8 cellular contexts compared by ENCODE assay signal in the genomic region with DNA sequence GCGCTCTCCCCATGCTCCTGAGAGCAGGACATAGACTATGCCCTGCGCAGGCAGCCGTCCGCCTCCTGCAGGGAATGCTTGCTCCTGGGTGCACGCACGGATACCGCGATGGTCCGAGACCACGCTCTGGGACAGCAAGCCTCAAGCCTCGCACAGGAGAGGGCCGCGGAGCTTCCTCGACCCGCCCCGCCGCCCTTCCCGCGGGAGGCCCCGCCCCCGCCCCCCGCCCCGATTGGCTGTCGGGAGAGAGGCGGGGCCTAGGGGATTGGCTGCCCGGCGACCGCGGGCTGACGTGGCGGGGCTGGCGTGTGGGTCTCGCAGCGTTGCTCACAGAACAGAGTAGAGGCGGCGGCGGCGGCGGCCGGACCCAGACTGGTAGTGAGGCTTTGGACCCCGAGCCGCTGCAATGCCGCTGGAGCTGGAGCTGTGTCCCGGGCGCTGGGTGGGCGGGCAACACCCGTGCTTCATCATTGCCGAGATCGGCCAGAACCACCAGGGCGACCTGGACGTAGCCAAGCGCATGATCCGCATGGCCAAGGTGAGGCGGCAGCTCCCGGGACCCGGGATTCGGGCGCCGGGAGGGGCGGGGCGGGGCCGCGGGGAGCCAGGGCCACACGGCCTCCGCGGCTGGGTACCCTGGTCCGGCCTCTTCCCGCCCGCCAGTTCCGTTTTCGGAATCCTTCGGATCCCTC. TPM values are rescaled to one million over a fixed set of nuclear protein-coding genes. Genes with fewer than 3 reads are reported as not detected.
A peak's percentile ranks its signal among the peaks of the same experiment; 100 is the strongest.
DNase-seq lines count a peak whose midpoint lies in the region; ATAC-seq, FAIRE-seq and TF ChIP-seq lines count a peak whose summit lies in the region.

TSS of gene NANS (plus strand) at position 330 of the 692 bp plus-strand sequence. CDS start at position 407, 77 bp downstream.

- H3K27ac Mint-ChIP-seq in T-helper 2 cell treated with Interferon-gamma antibody and Interleukin-4, amounts not matched to agents 5 μg/mL and 100 μg/mL, for 36 hours = peak within 1 kb of the TSS; percentile 97

- H3K27me3 ChIP-seq in ascending aorta (no peaks in the 10 kb centered on the region), right cardiac atrium (ENCODE audit: control insufficient read depth, insufficient read depth) (no peaks in the 10 kb centered on the region)

- no peak for TF ChIP-seq CTCF in ascending aorta (IDR thresholded peaks at IDR 0.05)

- H3K27ac ChIP-seq in ascending aorta (peak within 1 kb of the TSS; percentile 95 to 98), right cardiac atrium (ENCODE audit: low read length) (peak within 1 kb of the TSS; percentile 99)

- peak within 1 kb of the TSS; percentile 98 for H3K4me3 Mint-ChIP-seq in T-helper 2 cell treated with Interferon-gamma antibody and Interleukin-4, amounts not matched to agents 5 μg/mL and 100 μg/mL, for 36 hours

- no peaks in the 10 kb centered on the region for H3K9me3 Mint-ChIP-seq in T-helper 2 cell treated with Interferon-gamma antibody and Interleukin-4, amounts not matched to agents 5 μg/mL and 100 μg/mL, for 36 hours

- H3K4me1 Mint-ChIP-seq in T-helper 2 cell treated with Interferon-gamma antibody and Interleukin-4, amounts not matched to agents 5 μg/mL and 100 μg/mL, for 36 hours (ENCODE audit: low read depth) = peaks cover 31% of the 10 kb centered on the region

- DNase-seq in GM18507 (ENCODE audit: extremely low spot score, insufficient read length, low read depth) = peak; percentile 96
- peak; percentile 92 for DNase-seq in NCI-H2029 (lab: John Stamatoyannopoulos, UW)
- DNase-seq in T-helper 2 cell treated with Interferon-gamma antibody and Interleukin-4, amounts not matched to agents 5 μg/mL and 100 μg/mL, for 36 hours (ENCODE audit: low spot score) = peak; percentile 93
- DNase-seq in ascending aorta (ENCODE audit: low spot score in 2 of 2) = peak; percentile 80 to 96
- DNase-seq in right cardiac atrium = peak; percentile 95 to 98 (median 97)
- peak; percentile 94 for DNase-seq in pulmonary artery endothelial cell (ENCODE audit: low read depth, low spot score)
- DNase-seq in urothelium cell line (ENCODE audit: low spot score) = peak; percentile 98

- no peaks in the 10 kb centered on the region for H3K9me3 ChIP-seq in ascending aorta
- H3K9me3 ChIP-seq in right cardiac atrium (ENCODE audit: control insufficient read depth, low read length) = no peaks in the 10 kb centered on the region

- peak; percentile 71 for FAIRE-seq in GM18507 (lab: Jason Lieb, UNC)
- FAIRE-seq in urothelium cell line (lab: Jason Lieb, UNC) = no peak

- peaks cover 8 to 9% of the 10 kb centered on the region in 2 donors for H3K36me3 ChIP-seq in ascending aorta

- ATAC-seq in HG02970 (IDR thresholded peaks at IDR 0.05; ENCODE audit: low FRiP score, unreplicated experiment) (peak; percentile 87), right cardiac atrium (peak; percentile 99)

- under 1% methylated on average over 72 of the region's 72 CpGs for WGBS in right cardiac atrium

- H3K4me1 ChIP-seq in ascending aorta (peaks cover 0 to 10% of the 10 kb centered on the region in 2 donors), right cardiac atrium (ENCODE audit: control insufficient read depth, insufficient read depth, low read length) (peaks cover 3% of the 10 kb centered on the region)

- H3K27me3 Mint-ChIP-seq in T-helper 2 cell treated with Interferon-gamma antibody and Interleukin-4, amounts not matched to agents 5 μg/mL and 100 μg/mL, for 36 hours (ENCODE audit: low read depth) = no peaks in the 10 kb centered on the region

- H3K36me3 Mint-ChIP-seq in T-helper 2 cell treated with Interferon-gamma antibody and Interleukin-4, amounts not matched to agents 5 μg/mL and 100 μg/mL, for 36 hours (ENCODE audit: low read depth) = peaks cover 17% of the 10 kb centered on the region

- peak within 1 kb of the TSS; percentile 86 to 96 for H3K4me3 ChIP-seq in ascending aorta
- peak within 1 kb of the TSS; percentile 95 for H3K4me3 ChIP-seq in right cardiac atrium (ENCODE audit: low read length)

- intact Hi-C loops in ascending aorta (cut with DNase I) (loop anchor here (1.0 to 10.0 kb wide), 9 partner anchors 19 to 1766 kb away; partner anchors contain the start of genes ANKS6, ANP32B, CORO2A and NCBP1), right cardiac atrium (cut with DNase I) (no loop called here)

RNA-seq across cellular contexts. Expression of gene NANS, which starts in this region (rescaled TPM):
- 40.7 TPM for total RNA-seq in ascending aorta
- 10 to 100 TPM; 25.0 to 32.4 (median 30.2) TPM for total RNA-seq in right cardiac atrium
- 37.2 TPM for polyA plus RNA-seq in right cardiac atrium
- 133 and 141 TPM in 2 replicates for total RNA-seq in pulmonary artery endothelial cell

Comparison
In these comparisons a context has a peak if more than half of its experiments do, and no peak if none do; other contexts are left out.
1. Peak in every context shown above with its lines: DNase-seq, ATAC-seq, H3K4me3 ChIP-seq and H3K27ac ChIP-seq.